ENCODE assay signal across 21 cellular contexts in genomic region chr5:100574716-100575115, GRCh38. TPM values are rescaled to one million over a fixed set of nuclear protein-coding genes. Genes with fewer than 3 reads are reported as not detected.
DNase-seq lines count a peak whose midpoint lies in the region; ATAC-seq, FAIRE-seq and TF ChIP-seq lines count a peak whose summit lies in the region.
"Had no signal": no experiment of that assay in that cellular context is flagged by ENCODE, and none has a peak within 500 bp of the region (broad histone marks: within the 10 kb centered on the region; RNA-seq: fewer than 3 reads in every experiment).

No MANE protein-coding gene starts in this region.

- TF ChIP-seq POLR2A in endothelial cell of umbilical vein (IDR thresholded peaks at IDR 0.05; ENCODE audit: low read depth, low read length) (no peak), gastrocnemius medialis (IDR thresholded peaks at IDR 0.05) (no peak)

- no peaks in the 10 kb centered on the region for H3K27me3 Mint-ChIP-seq in activated naive CD8-positive, alpha-beta T cell treated with anti-CD3 and anti-CD28 coated beads for 36 hours
- H3K27me3 Mint-ChIP-seq: CD4-positive, alpha-beta memory T cell had no signal

- POLR2A ChIA-PET in endothelial cell of umbilical vein (lab: Charles Lee) = no interaction called here

- no peak overlapping the region for H2BK12ac ChIP-seq in mesenchymal stem cell (ENCODE audit: low read length in 2 of 2)

- H2AFZ ChIP-seq in endothelial cell of umbilical vein (ENCODE audit: low read depth, low read length) (no peak overlapping the region), mesenchymal stem cell (ENCODE audit: low read depth, low read length) (no peak overlapping the region)

- H3K27ac ChIP-seq in heart right ventricle (peak overlapping the region in 7 of 10 donors; percentile 22 to 85 (median 70)), right atrium auricular region (no peak overlapping the region), endothelial cell of umbilical vein (ENCODE audit: insufficient read depth, low read depth, low read length) (no peak overlapping the region), gastrocnemius medialis (peak overlapping the region in 3 of 4 donors; percentile 32 to 51 (median 49)), mesenchymal stem cell (ENCODE audit: low read length, poor library complexity, severe bottlenecking) (no peak overlapping the region)
- H3K27ac ChIP-seq: 22Rv1, A549, C4-2B had no signal

- no peak overlapping the region for H2BK15ac ChIP-seq in mesenchymal stem cell (ENCODE audit: low read depth, poor library complexity, severe bottlenecking)

- intact Hi-C loops in heart right ventricle (cut with DNase I) (no loop called here), endothelial cell of umbilical vein (cut with micrococcal nuclease) (loop anchor here (1.0 kb wide), 1 partner anchor 326 kb away; no protein-coding TSS in a partner anchor), gastrocnemius medialis (cut with DNase I; ENCODE audit: low total_unique reads) (no loop called here)

- no peak overlapping the region for H3K4ac ChIP-seq in mesenchymal stem cell (ENCODE audit: low read depth in 1 of 2, low read length in 2 of 2)

- CTCF ChIA-PET in endothelial cell of umbilical vein (lab: Charles Lee) = interaction anchor here (1.2 to 2.7 kb wide), 3 partner anchors 20 to 89 kb away, joined by 3 to 20 read pairs (median 4); partner anchors contain the start of gene FAM174A

- no peak overlapping the region for H3K14ac ChIP-seq in mesenchymal stem cell (ENCODE audit: low read length in 2 of 2)

- no peak overlapping the region for H3K9ac ChIP-seq in endothelial cell of umbilical vein (replicated peaks; ENCODE audit: extremely low read depth, insufficient read depth, low read length)
- no peak overlapping the region for H3K9ac ChIP-seq in mesenchymal stem cell (ENCODE audit: low read length)

- H3K9me3 ChIP-seq in heart right ventricle (peaks cover 0 to 12% (median 0%) of the 10 kb centered on the region in 11 donors), right atrium auricular region (no peaks in the 10 kb centered on the region), endothelial cell of umbilical vein (replicated peaks; ENCODE audit: control insufficient read depth, insufficient read depth, low read length) (no peaks in the 10 kb centered on the region), gastrocnemius medialis (no peaks in the 10 kb centered on the region), mesenchymal stem cell (ENCODE audit: control insufficient read depth, low read length) (peaks cover 2% of the 10 kb centered on the region)
- H3K9me3 ChIP-seq: A549 had no signal

- BruUV-seq in endothelial cell of umbilical vein (replicated peaks; lab: Mats Ljungman, UMichigan) = no TSS peak

- H3K36me3 ChIP-seq in heart right ventricle (peaks cover 0 to 4% (median 0%) of the 10 kb centered on the region in 9 donors), right atrium auricular region (no peaks in the 10 kb centered on the region), endothelial cell of umbilical vein (ENCODE audit: control insufficient read depth in 2 of 2, extremely low read depth in 1 of 2, insufficient read depth in 2 of 2, low read length in 2 of 2) (no peaks in the 10 kb centered on the region), gastrocnemius medialis (no peaks in the 10 kb centered on the region), mesenchymal stem cell (ENCODE audit: control insufficient read depth in 1 of 2, insufficient read depth in 2 of 2, low read depth in 1 of 2, low read length in 2 of 2) (no peaks in the 10 kb centered on the region)

- DNase-seq in heart right ventricle (no peak), right atrium auricular region (ENCODE audit: low spot score) (no peak), endothelial cell of umbilical vein (ENCODE audit: low read depth, low spot score) (peak; percentile 52), gastrocnemius medialis (no peak), mesenchymal stem cell (no peak), NCI-H146 (lab: John Stamatoyannopoulos, UW) (no peak)
- no peak for DNase-seq in activated naive CD8-positive, alpha-beta T cell treated with anti-CD3 and anti-CD28 coated beads for 36 hours
- DNase-seq: AML-193; Calu3; CD4-positive, alpha-beta memory T cell; DMS79 treated with DMSO at 0.1 percent for 48 hours; GF-D8; GOT3; H7; HFFc6; IMR-90 had no signal

- FAIRE-seq in endothelial cell of umbilical vein (lab: Jason Lieb, UNC) = peak; percentile 38
- FAIRE-seq: A549, HTR-8/SVneo had no signal

- TF ChIP-seq CTCF in heart right ventricle (IDR thresholded peaks at IDR 0.05) (no peak), right atrium auricular region (IDR thresholded peaks at IDR 0.05) (no peak), endothelial cell of umbilical vein (IDR thresholded peaks at IDR 0.05; ENCODE audit: extremely low read depth in 1 of 2, insufficient read depth in 1 of 2, low read depth in 1 of 2, low read length in 2 of 2) (no peak), gastrocnemius medialis (IDR thresholded peaks at IDR 0.05 in 4 of 5, conservative IDR thresholded peaks at IDR 0.05 in 1 of 5) (no peak)

- H4K8ac ChIP-seq in mesenchymal stem cell (ENCODE audit: low read length) = no peak overlapping the region

- H3K79me2 ChIP-seq in endothelial cell of umbilical vein (ENCODE audit: control insufficient read depth, insufficient read depth, low read length) = peaks cover 1% of the 10 kb centered on the region

- no peak overlapping the region for H2BK5ac ChIP-seq in mesenchymal stem cell (ENCODE audit: low read depth, low read length, poor library complexity, severe bottlenecking)

- H3K27me3 ChIP-seq in heart right ventricle = no peaks in the 10 kb centered on the region
- H3K27me3 ChIP-seq in right atrium auricular region = no peaks in the 10 kb centered on the region
- no peaks in the 10 kb centered on the region for H3K27me3 ChIP-seq in endothelial cell of umbilical vein (ENCODE audit: control insufficient read depth in 2 of 2, insufficient read depth in 2 of 2, low read length in 2 of 2)
- H3K27me3 ChIP-seq in gastrocnemius medialis = no peaks in the 10 kb centered on the region
- no peaks in the 10 kb centered on the region for H3K27me3 ChIP-seq in mesenchymal stem cell (ENCODE audit: control insufficient read depth in 1 of 2, insufficient read depth in 1 of 2, low read length in 2 of 2)

- no peak overlapping the region for H3K4me3 Mint-ChIP-seq in activated naive CD8-positive, alpha-beta T cell treated with anti-CD3 and anti-CD28 coated beads for 36 hours
- H3K4me3 Mint-ChIP-seq: CD4-positive, alpha-beta memory T cell; HFFc6 had no signal

- dilution Hi-C loops in endothelial cell of umbilical vein (cut with MboI; ENCODE audit: extremely low pct_ligation_motif_present, low sequenced_read_pairs) = no loop called here

- H2AK5ac ChIP-seq in mesenchymal stem cell (ENCODE audit: low read length, severe bottlenecking) = no peak overlapping the region

- no peak overlapping the region for H3K18ac ChIP-seq in mesenchymal stem cell (ENCODE audit: low read depth in 1 of 2, low read length in 2 of 2)

- H3K79me1 ChIP-seq in mesenchymal stem cell (replicated peaks; ENCODE audit: low read length, poor library complexity, severe bottlenecking) = peaks cover 1% of the 10 kb centered on the region

- H3K23ac ChIP-seq in mesenchymal stem cell (ENCODE audit: low read length in 2 of 2) = no peak overlapping the region

- WGBS in heart right ventricle, 2 donors = 72 to 74% methylated on average over 2 of the region's 2 CpGs
- WGBS in mesenchymal stem cell = 100% methylated on average over 1 of the region's 2 CpGs

- H3K9me3 Mint-ChIP-seq in activated naive CD8-positive, alpha-beta T cell treated with anti-CD3 and anti-CD28 coated beads for 36 hours = no peaks in the 10 kb centered on the region
- H3K9me3 Mint-ChIP-seq: HFFc6 had no signal

- ATAC-seq in heart right ventricle = no peak
- ATAC-seq in gastrocnemius medialis = no peak
- ATAC-seq: A549, HCT116 had no signal

- no peaks in the 10 kb centered on the region for H4K20me1 ChIP-seq in endothelial cell of umbilical vein (replicated peaks; ENCODE audit: control insufficient read depth, extremely low read depth, insufficient read depth, low read length)

- H4K91ac ChIP-seq in mesenchymal stem cell (ENCODE audit: low read length) = no peak overlapping the region

- H3K4me3 ChIP-seq in heart right ventricle = no peak overlapping the region
- H3K4me3 ChIP-seq in right atrium auricular region = no peak overlapping the region
- no peak overlapping the region for H3K4me3 ChIP-seq in endothelial cell of umbilical vein (replicated peaks in 1 of 3; ENCODE audit: insufficient read depth in 1 of 3, low read depth in 1 of 3, low read length in 3 of 3)
- H3K4me3 ChIP-seq in gastrocnemius medialis = no peak overlapping the region
- no peak overlapping the region for H3K4me3 ChIP-seq in mesenchymal stem cell (ENCODE audit: insufficient read depth in 1 of 2, low read depth in 1 of 2, low read length in 2 of 2)
- H3K4me3 ChIP-seq: A549 had no signal

- no peaks in the 10 kb centered on the region for H3K9me1 ChIP-seq in endothelial cell of umbilical vein (replicated peaks; ENCODE audit: control insufficient read depth, extremely low read depth, insufficient read depth, low read length)

- peaks cover 3% of the 10 kb centered on the region for H3K4me1 Mint-ChIP-seq in activated naive CD8-positive, alpha-beta T cell treated with anti-CD3 and anti-CD28 coated beads for 36 hours

- no peak overlapping the region for H3K27ac Mint-ChIP-seq in activated naive CD8-positive, alpha-beta T cell treated with anti-CD3 and anti-CD28 coated beads for 36 hours
- H3K27ac Mint-ChIP-seq: CD4-positive, alpha-beta memory T cell; HFFc6 had no signal

- in situ Hi-C loops in gastrocnemius medialis (cut with MboI; ENCODE audit: low sequenced_read_pairs in 4 of 4) = no loop called here

- no peak overlapping the region for H2BK120ac ChIP-seq in mesenchymal stem cell (ENCODE audit: low read depth, low read length)

- H3K36me3 Mint-ChIP-seq in activated naive CD8-positive, alpha-beta T cell treated with anti-CD3 and anti-CD28 coated beads for 36 hours = peaks cover 10% of the 10 kb centered on the region

- peaks cover 0 to 42% (median 17%) of the 10 kb centered on the region in 9 donors for H3K4me1 ChIP-seq in heart right ventricle
- peaks cover 0 to 7% of the 10 kb centered on the region in 2 donors for H3K4me1 ChIP-seq in right atrium auricular region
- peaks cover 24% of the 10 kb centered on the region for H3K4me1 ChIP-seq in endothelial cell of umbilical vein (ENCODE audit: control insufficient read depth, extremely low read depth, insufficient read depth, low read length)
- peaks cover 0 to 27% of the 10 kb centered on the region in 2 donors for H3K4me1 ChIP-seq in gastrocnemius medialis
- H3K4me1 ChIP-seq in mesenchymal stem cell (ENCODE audit: control insufficient read depth, insufficient read depth, low read depth, low read length) = no peaks in the 10 kb centered on the region

- peak overlapping the region; percentile 17 for H3K4me2 ChIP-seq in endothelial cell of umbilical vein (ENCODE audit: insufficient read depth, low read length)
- no peak overlapping the region for H3K4me2 ChIP-seq in mesenchymal stem cell (ENCODE audit: low read length, poor library complexity, severe bottlenecking)
- H3K4me2 ChIP-seq: A549 had no signal

RNA-seq across cellular contexts. Expression of gene FAM174A, which starts 39.5 kb away (rescaled TPM):
- 10 to 100 TPM; 16.0 to 24.0 (median 20.1) TPM for total RNA-seq in heart right ventricle
- 10 to 100 TPM in 1 of 2 donors, 1 to 10 TPM in 1; 9.1 to 46.0 TPM for polyA plus RNA-seq in heart right ventricle
- 10 to 100 TPM; 23.1 to 28.6 TPM for total RNA-seq in right atrium auricular region
- total RNA-seq in endothelial cell of umbilical vein = 11.8 and 14.7 TPM in 2 replicates
- 15.2 and 22.9 TPM in 2 replicates for polyA plus RNA-seq in endothelial cell of umbilical vein
- 8.3 and 10.9 TPM in 2 replicates for polyA plus RNA-seq in endothelial cell of umbilical vein (2011; cell fraction: cytosol; rRNA removed)
- 4.2 and 5.5 TPM in 2 replicates for polyA plus RNA-seq in endothelial cell of umbilical vein (2011; cell fraction: nucleus; rRNA removed)
- polyA plus RNA-seq in endothelial cell of umbilical vein (2012) = 8.5 and 9.5 TPM in 2 replicates
- polyA minus RNA-seq in endothelial cell of umbilical vein = 7.2 and 9.3 TPM in 2 replicates
- polyA minus RNA-seq in endothelial cell of umbilical vein (2011; cell fraction: cytosol; rRNA and poly(A)+ RNA removed) = 9.3 TPM
- polyA minus RNA-seq in endothelial cell of umbilical vein (2011; cell fraction: nucleus; rRNA and poly(A)+ RNA removed) = 8.8 and 15.9 TPM in 2 replicates
- 10 to 100 TPM; 51.4 to 68.3 (median 58.6) TPM for total RNA-seq in gastrocnemius medialis
- 10.7 TPM for polyA plus RNA-seq in mesenchymal stem cell (2013, experiment 1 of 2)
- polyA plus RNA-seq in mesenchymal stem cell (2013, experiment 2 of 2) = 12.9 TPM
- 1 to 10 TPM; 4.8 to 5.8 TPM for total RNA-seq in activated naive CD8-positive, alpha-beta T cell treated with anti-CD3 and anti-CD28 coated beads for 36 hours

Comparison
In these comparisons a context has a peak if more than half of its experiments do, and no peak if none do; other contexts are left out.
1. H3K27ac ChIP-seq: peak in heart right ventricle (7 of 10) and gastrocnemius medialis (3 of 4); none in right atrium auricular region (0 of 2), endothelial cell of umbilical vein (single experiment) and mesenchymal stem cell (single experiment).